Comparison of ENCODE assay signal across 11 cellular contexts in the genomic region with DNA sequence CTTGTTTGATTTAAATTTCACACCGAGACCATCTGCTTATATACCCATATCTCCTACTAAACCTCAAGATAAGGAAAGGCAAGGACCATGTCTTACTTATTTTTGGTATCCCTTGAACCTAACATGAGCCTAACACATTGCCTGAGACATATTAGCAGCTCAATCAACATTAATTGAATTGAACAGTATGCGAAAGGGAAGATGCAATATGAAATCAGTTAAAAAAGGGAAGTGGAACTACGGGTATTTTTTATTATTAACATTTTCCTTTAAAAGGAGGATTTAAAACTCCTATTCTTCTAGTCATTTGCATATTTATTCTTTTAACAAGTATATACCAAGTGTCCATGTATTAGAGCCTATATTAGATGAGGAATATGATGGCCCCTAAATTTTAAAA.
A peak's percentile ranks its signal among the peaks of the same experiment; 100 is the strongest.
DNase-seq lines count a peak whose midpoint lies in the region; ATAC-seq, FAIRE-seq and TF ChIP-seq lines count a peak whose summit lies in the region.
"Had no signal": no experiment of that assay in that cellular context is flagged by ENCODE, and none has a peak within 500 bp of the region (broad histone marks: within the 10 kb centered on the region; RNA-seq: fewer than 3 reads in every experiment).

No MANE protein-coding gene starts in this region.

- H3K4me1 ChIP-seq in gastroesophageal sphincter (no peaks in the 10 kb centered on the region), uterus (no peaks in the 10 kb centered on the region)

- no peaks in the 10 kb centered on the region for H3K27me3 Mint-ChIP-seq in T-helper 17 cell

- H3K36me3 ChIP-seq in gastroesophageal sphincter (no peaks in the 10 kb centered on the region), uterus (no peaks in the 10 kb centered on the region)
- H3K36me3 ChIP-seq: suprapubic skin had no signal

- TF ChIP-seq CTCF in gastroesophageal sphincter (IDR thresholded peaks at IDR 0.05) (no peak), uterus (IDR thresholded peaks at IDR 0.05) (no peak)

- peak overlapping the region; percentile 79 for H3K4me3 Mint-ChIP-seq in T-helper 17 cell

- WGBS in gastroesophageal sphincter (ENCODE audit: low coverage in 1 of 2), 2 donors: 87 to 94% methylated on average over 3 of the region's 3 CpGs

- H3K27me3 ChIP-seq in gastroesophageal sphincter (no peaks in the 10 kb centered on the region), uterus (no peaks in the 10 kb centered on the region)
- H3K27me3 ChIP-seq: dorsolateral prefrontal cortex, suprapubic skin had no signal

- peak; percentile 51 for FAIRE-seq in GM12891 (lab: Jason Lieb, UNC)
- FAIRE-seq: H1 had no signal

- H3K9me3 ChIP-seq in T-helper 17 cell (ENCODE audit: control insufficient read depth, low read length, poor library complexity, severe bottlenecking): no peaks in the 10 kb centered on the region
- H3K9me3 ChIP-seq in gastroesophageal sphincter: no peaks in the 10 kb centered on the region
- H3K9me3 ChIP-seq in uterus: no peaks in the 10 kb centered on the region
- H3K9me3 ChIP-seq: suprapubic skin had no signal

- no peak overlapping the region for H3K27ac Mint-ChIP-seq in T-helper 17 cell

- TF ChIP-seq POLR2A in GM12891 (IDR thresholded peaks at IDR 0.05; ENCODE audit: low read depth, low read length) (no peak), gastroesophageal sphincter (IDR thresholded peaks at IDR 0.05) (no peak), uterus (IDR thresholded peaks at IDR 0.05) (no peak)

- no peak overlapping the region for H3K27ac ChIP-seq in gastroesophageal sphincter
- H3K27ac ChIP-seq in uterus: no peak overlapping the region
- H3K27ac ChIP-seq: dorsolateral prefrontal cortex, suprapubic skin had no signal

- H3K4me3 ChIP-seq in gastroesophageal sphincter (no peak overlapping the region), uterus (no peak overlapping the region)
- H3K4me3 ChIP-seq: dorsolateral prefrontal cortex, suprapubic skin had no signal

- DNase-seq in GM12891 (ENCODE audit: insufficient read length, low spot score) (no peak), T-helper 17 cell (no peak), uterus (no peak), ureter (ENCODE audit: low spot score) (no peak), RKO (ENCODE audit: low spot score) (no peak)
- DNase-seq: dorsolateral prefrontal cortex had no signal

- peaks cover 39% of the 10 kb centered on the region for H3K4me1 Mint-ChIP-seq in T-helper 17 cell

- intact Hi-C loops in uterus (cut with DNase I; ENCODE audit: low total_unique reads): no loop called here

- ATAC-seq in GM21367 (IDR thresholded peaks at IDR 0.05; ENCODE audit: unreplicated experiment) (peak; percentile 25), HG03097 (IDR thresholded peaks at IDR 0.05; ENCODE audit: low FRiP score, unreplicated experiment) (peak; percentile 15), T-helper 17 cell (no peak), gastroesophageal sphincter (no peak)

- TF ChIP-seq EP300 in gastroesophageal sphincter (IDR thresholded peaks at IDR 0.05): no peak

- H3K36me3 Mint-ChIP-seq in T-helper 17 cell (ENCODE audit: low read depth): peaks cover 5% of the 10 kb centered on the region

TF ChIP-seq in GM12891, 5 proteins besides CTCF, POLR2A, EP300 and RAD21:
- TF ChIP-seq SPI1 (IDR thresholded peaks at IDR 0.05; ENCODE audit: low read depth, low read length) (peak; percentile 87), TAF1 (IDR thresholded peaks at IDR 0.05; ENCODE audit: low read depth, low read length) (no peak), POU2F2 (IDR thresholded peaks at IDR 0.05; ENCODE audit: low read depth, low read length) (no peak)
TF ChIP-seq in GM12891: peak in this region for 1.

Comparison
In these comparisons a context has a peak if more than half of its experiments do, and no peak if none do; other contexts are left out.
1. ATAC-seq: peak in GM21367 (single experiment) and HG03097 (single experiment); none in T-helper 17 cell (single experiment) and gastroesophageal sphincter (single experiment).